ENCODE assay signal across 31 cellular contexts in the genomic region with DNA sequence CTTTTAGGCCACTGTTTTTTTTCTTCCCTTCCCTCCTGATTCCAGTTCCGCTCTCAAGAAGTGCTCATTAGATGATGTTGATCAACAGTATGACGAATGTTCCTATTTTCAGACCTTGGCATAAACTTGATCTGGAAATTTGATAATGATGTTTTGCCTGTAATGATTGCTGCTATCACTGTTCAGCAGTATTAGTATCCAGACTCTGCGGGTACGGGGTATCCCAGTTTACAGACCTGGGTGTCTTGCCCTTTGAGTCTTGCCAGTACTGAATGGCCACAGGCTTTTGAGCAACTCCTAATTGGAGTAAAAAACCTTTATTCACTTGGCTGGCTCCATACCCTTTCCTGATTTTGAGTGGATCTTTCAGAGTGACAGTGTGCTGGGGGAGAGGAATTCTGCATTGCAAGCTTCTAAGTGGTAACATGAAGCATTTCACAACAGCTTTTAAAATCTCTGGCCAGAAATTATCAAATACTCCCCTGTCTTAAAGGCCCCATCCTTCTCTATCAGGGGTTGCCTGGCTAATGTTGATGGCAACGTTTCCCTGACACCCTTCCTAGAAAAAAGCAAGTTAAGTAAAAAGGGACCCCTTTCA. TPM values are rescaled to one million over a fixed set of nuclear protein-coding genes. Genes with fewer than 3 reads are reported as not detected.
"Had no signal": no experiment of that assay in that cellular context is flagged by ENCODE, and none has a peak within 500 bp of the region (broad histone marks: within the 10 kb centered on the region; RNA-seq: fewer than 3 reads in every experiment).

No MANE protein-coding gene starts in this region.

- H3K36me3 Mint-ChIP-seq: activated naive CD8-positive, alpha-beta T cell; IgD-negative memory B cell had no signal

- DNase-seq: activated CD4-positive, alpha-beta memory T cell treated with anti-CD3 and anti-CD28 coated beads, Interleukin-2, amount 10 ng/mL, durations not matched to agents 7 days and 5 days; activated CD4-positive, alpha-beta T cell treated with anti-CD3 and anti-CD28 coated beads for 36 hours; activated CD4-positive, alpha-beta T cell treated with anti-CD3 and anti-CD28 coated beads, Interleukin-2, amount 50 U/mL, for 1 hour; activated CD8-positive, alpha-beta memory T cell treated with anti-CD3 and anti-CD28 coated beads, Interleukin-2, amount 50 U/mL, for 4 hours; activated effector memory CD4-positive, alpha-beta T cell treated with anti-CD3 and anti-CD28 coated beads, Interleukin-2, amount 50 U/mL, for 16 hours; activated naive CD4-positive, alpha-beta T cell treated with Interleukin-2 at 50 U/mL for 16 hours; activated T-cell treated with anti-CD3 and anti-CD28 coated beads, Interleukin-2, amount 50 U/mL, for 1 hour; amygdala; brain microvascular endothelial cell; KG1; NCI-H1092; NCI-H1417; NCI-H1694 treated with DMSO at 0.1 percent for 48 hours; NCI-H2029 treated with DMSO at 0.1 percent for 48 hours; NCI-H510A treated with DMSO at 0.1 percent for 48 hours; NCI-H69; NK-92 treated with Interleukin-12 subunit alpha and Interleukin-12 subunit beta, amount 100 ng/mL, for 24 hours; Peyer's patch; SHP77; SW 1271; WERI-Rb-1 had no signal

- H3K36me3 ChIP-seq: brain microvascular endothelial cell, cardiac muscle cell, Peyer's patch, SJSA1, WERI-Rb-1 had no signal

- H3K9me3 ChIP-seq: Peyer's patch had no signal

- H3K27ac ChIP-seq: brain microvascular endothelial cell, cardiac muscle cell, Peyer's patch, RWPE1, SJSA1, WERI-Rb-1 had no signal

- ATAC-seq: activated CD4-positive, alpha-beta T cell treated with anti-CD3 and anti-CD28 coated beads for 36 hours; SK-N-SH treated with all-trans-retinoic acid at 6 μM for 48 hours had no signal

- H3K4me3 ChIP-seq: cardiac muscle cell, Peyer's patch, SJSA1 had no signal

- H3K4me3 Mint-ChIP-seq: activated CD4-positive, alpha-beta memory T cell treated with anti-CD3 and anti-CD28 coated beads, Interleukin-2, amount 10 ng/mL, durations not matched to agents 7 days and 5 days; activated CD4-positive, alpha-beta T cell treated with anti-CD3 and anti-CD28 coated beads for 36 hours; activated naive CD8-positive, alpha-beta T cell; IgD-negative memory B cell had no signal

- H3K27me3 Mint-ChIP-seq: activated CD4-positive, alpha-beta T cell treated with anti-CD3 and anti-CD28 coated beads for 36 hours had no signal

- H3K27ac Mint-ChIP-seq: activated CD4-positive, alpha-beta memory T cell treated with anti-CD3 and anti-CD28 coated beads, Interleukin-2, amount 10 ng/mL, durations not matched to agents 7 days and 5 days; activated CD4-positive, alpha-beta T cell treated with anti-CD3 and anti-CD28 coated beads for 36 hours; activated naive CD8-positive, alpha-beta T cell had no signal

- H3K27me3 ChIP-seq: brain microvascular endothelial cell, cardiac muscle cell, Peyer's patch, SJSA1 had no signal

- H3K9me3 Mint-ChIP-seq: activated CD4-positive, alpha-beta memory T cell treated with anti-CD3 and anti-CD28 coated beads, Interleukin-2, amount 10 ng/mL, durations not matched to agents 7 days and 5 days; IgD-negative memory B cell had no signal

- H3K4me1 ChIP-seq: Peyer's patch, SJSA1 had no signal

RNA-seq across cellular contexts. Expression of a gene that starts 20.2 kb away (rescaled TPM):
- total RNA-seq: MCF 10A had no signal

RNA-seq across cellular contexts. Expression of a gene that starts 39.8 kb away (rescaled TPM):
- total RNA-seq: activated CD4-positive, alpha-beta memory T cell treated with anti-CD3 and anti-CD28 coated beads, Interleukin-2, amount 10 ng/mL, durations not matched to agents 7 days and 5 days; activated CD4-positive, alpha-beta T cell treated with anti-CD3 and anti-CD28 coated beads for 36 hours; astrocyte; cardiac muscle cell; LHCN-M2; MCF 10A; Peyer's patch; SJSA1; T-helper 1 cell treated with Interleukin-12 subunit alpha and Interleukin-12 subunit beta and Interleukin-4 antibody, amounts not matched to agents 30 ng/mL and 1 ng/mL, for 36 hours had no signal
